8 cellular contexts compared by ENCODE assay signal in genomic region chr7:66401126-66401525, GRCh38.
DNase-seq lines count a peak whose midpoint lies in the region; FAIRE-seq and TF ChIP-seq lines count a peak whose summit lies in the region.
"Not testable (repeated sequence)": the region's sequence is repeated elsewhere in the genome, so short reads cannot be mapped to it uniquely, and the experiment has no call there.

No MANE protein-coding gene starts in this region.

- H3K4me1 ChIP-seq in endothelial cell of umbilical vein (ENCODE audit: control insufficient read depth, extremely low read depth, insufficient read depth, low read length), result not testable (repeated sequence)

- H3K79me2 ChIP-seq in endothelial cell of umbilical vein (ENCODE audit: control insufficient read depth, insufficient read depth, low read length), result not testable (repeated sequence)

- not testable (repeated sequence) for H3K4me3 ChIP-seq in bronchial epithelial cell (ENCODE audit: low read depth, low read length); endothelial cell of umbilical vein (replicated peaks in 1 of 3; ENCODE audit: insufficient read depth in 1 of 3, low read depth in 1 of 3, low read length in 3 of 3); fibroblast of mammary gland (ENCODE audit: control insufficient read depth, low read depth, low read length)

- not testable (repeated sequence) for H3K9me1 ChIP-seq in endothelial cell of umbilical vein (replicated peaks; ENCODE audit: control insufficient read depth, extremely low read depth, insufficient read depth, low read length)

- H3K27me3 ChIP-seq in bronchial epithelial cell (ENCODE audit: control insufficient read depth, insufficient read depth, low read length); endothelial cell of umbilical vein (ENCODE audit: control insufficient read depth in 2 of 2, insufficient read depth in 2 of 2, low read length in 2 of 2): not testable (repeated sequence)

- BruUV-seq in endothelial cell of umbilical vein (replicated peaks; lab: Mats Ljungman, UMichigan), result not testable (repeated sequence)

- dilution Hi-C loops in endothelial cell of umbilical vein (cut with MboI; ENCODE audit: extremely low pct_ligation_motif_present, low sequenced_read_pairs), result not testable (repeated sequence)

- H3K9ac ChIP-seq in endothelial cell of umbilical vein (replicated peaks; ENCODE audit: extremely low read depth, insufficient read depth, low read length), result not testable (repeated sequence)

- POLR2A ChIA-PET in endothelial cell of umbilical vein (lab: Charles Lee), result not testable (repeated sequence)

- H3K4me2 ChIP-seq in endothelial cell of umbilical vein (ENCODE audit: insufficient read depth, low read length), result not testable (repeated sequence)

- H3K36me3 ChIP-seq in bronchial epithelial cell (ENCODE audit: control insufficient read depth, insufficient read depth, low read length); endothelial cell of umbilical vein (ENCODE audit: control insufficient read depth in 2 of 2, extremely low read depth in 1 of 2, insufficient read depth in 2 of 2, low read length in 2 of 2): not testable (repeated sequence)

- intact Hi-C loops in endothelial cell of umbilical vein (cut with micrococcal nuclease), result not testable (repeated sequence)

- H3K27ac ChIP-seq in endothelial cell of umbilical vein (ENCODE audit: insufficient read depth, low read depth, low read length), result not testable (repeated sequence)

- not testable (repeated sequence) for H3K9me3 ChIP-seq in endothelial cell of umbilical vein (replicated peaks; ENCODE audit: control insufficient read depth, insufficient read depth, low read length)

- CTCF ChIA-PET in endothelial cell of umbilical vein (lab: Charles Lee), result not testable (repeated sequence)

- TF ChIP-seq POLR2A in endothelial cell of umbilical vein (IDR thresholded peaks at IDR 0.05; ENCODE audit: low read depth, low read length), result not testable (repeated sequence)

- not testable (repeated sequence) for FAIRE-seq in bronchial epithelial cell (lab: Jason Lieb, UNC)
- FAIRE-seq in endothelial cell of umbilical vein (lab: Jason Lieb, UNC), result peak; percentile 68

- H4K20me1 ChIP-seq in endothelial cell of umbilical vein (replicated peaks; ENCODE audit: control insufficient read depth, extremely low read depth, insufficient read depth, low read length), result not testable (repeated sequence)

- DNase-seq in EH (ENCODE audit: low read depth) (peak; percentile 18), HCEC 1CT (peak; percentile 55), M059J (ENCODE audit: low read depth) (peak; percentile 19), amniotic epithelial cell (ENCODE audit: low read depth) (peak; percentile 27), bronchial epithelial cell (ENCODE audit: low read depth) (peak; percentile 48), fibroblast of mammary gland (ENCODE audit: low read depth) (peak; percentile 55), kidney tubule cell (ENCODE audit: low spot score) (peak; percentile 9)
- not testable (repeated sequence) for DNase-seq in endothelial cell of umbilical vein (ENCODE audit: low read depth, low spot score)

- TF ChIP-seq CTCF in bronchial epithelial cell (IDR thresholded peaks at IDR 0.05; ENCODE audit: insufficient read depth, low read length, severe bottlenecking); endothelial cell of umbilical vein (IDR thresholded peaks at IDR 0.05; ENCODE audit: extremely low read depth in 1 of 2, insufficient read depth in 1 of 2, low read depth in 1 of 2, low read length in 2 of 2); fibroblast of mammary gland (conservative IDR thresholded peaks at IDR 0.05; ENCODE audit: control insufficient read depth, insufficient read depth, low read depth, low read length): not testable (repeated sequence)

- not testable (repeated sequence) for H2AFZ ChIP-seq in endothelial cell of umbilical vein (ENCODE audit: low read depth, low read length)
